Comparison of ENCODE assay signal across 8 cellular contexts in genomic region chr1:27868932-27869718, GRCh38. TPM values are rescaled to one million over a fixed set of nuclear protein-coding genes. Genes with fewer than 3 reads are reported as not detected.
DNase-seq lines count a peak whose midpoint lies in the region; ATAC-seq and TF ChIP-seq lines count a peak whose summit lies in the region.

No MANE protein-coding gene starts in this region.

- H3K27me3 ChIP-seq in Peyer's patch, result no peaks in the 10 kb centered on the region
- peaks cover 4 to 14% (median 12%) of the 10 kb centered on the region in 3 experiments for H3K27me3 ChIP-seq in neuronal stem cell (ENCODE audit: control insufficient read depth in 3 of 3, insufficient read depth in 3 of 3, low read depth in 1 of 3, low read length in 3 of 3)

- peak overlapping the region; percentile 76 for H3K18ac ChIP-seq in neuronal stem cell (ENCODE audit: low read length)

- H3K14ac ChIP-seq in neuronal stem cell (ENCODE audit: low read length), result peak overlapping the region; percentile 67

- peak overlapping the region; percentile 60 for H2AK5ac ChIP-seq in neuronal stem cell (ENCODE audit: low read depth, low read length)

- no peak overlapping the region for H2BK15ac ChIP-seq in neuronal stem cell (ENCODE audit: low read length)

- no peaks in the 10 kb centered on the region for H3K79me1 ChIP-seq in neuronal stem cell (ENCODE audit: low read depth, low read length)

- H3K23ac ChIP-seq in neuronal stem cell (ENCODE audit: low read depth, low read length, poor library complexity), result peak overlapping the region; percentile 68

- DNase-seq in Peyer's patch (peak; percentile 54 to 89 (median 80)), activated gamma-delta T cell treated with Interleukin-2 at 50 U/mL for 16 hours (peak; percentile 75), neuronal stem cell (ENCODE audit: low spot score) (no peak), omental fat pad (ENCODE audit: low spot score) (no peak), middle frontal gyrus (ENCODE audit: extremely low spot score, low spot score) (no peak), SW 1271 (lab: John Stamatoyannopoulos, UW) (no peak), hepatic stellate cell (ENCODE audit: low spot score) (no peak)

- no peak overlapping the region for H2BK120ac ChIP-seq in neuronal stem cell (ENCODE audit: low read depth, low read length)

- H3K4me3 ChIP-seq in Peyer's patch, result peak overlapping the region in 1 of 4 donors; percentile 29
- H3K4me3 ChIP-seq in neuronal stem cell (ENCODE audit: low read length in 2 of 2), result peak overlapping the region in 1 of 2 donors; percentile 12

- no CpG with 5 or more reads among the region's 16 CpGs for WGBS in neuronal stem cell (ENCODE audit: extremely low coverage in 2 of 2, insufficient read length in 2 of 2, insufficient replicate concordance in 1 of 2), 2 donors

- H2BK12ac ChIP-seq in neuronal stem cell (ENCODE audit: low read length), result no peak overlapping the region

- H3K4ac ChIP-seq in neuronal stem cell (ENCODE audit: low read length), result no peak overlapping the region

- H4K8ac ChIP-seq in neuronal stem cell (ENCODE audit: low read depth, low read length), result no peak overlapping the region

- H3K36me3 ChIP-seq in Peyer's patch (no peaks in the 10 kb centered on the region), neuronal stem cell (replicated peaks in 1 of 2; ENCODE audit: control insufficient read depth in 2 of 2, insufficient read depth in 2 of 2, low read length in 2 of 2) (no peaks in the 10 kb centered on the region)

- H3K9me3 ChIP-seq in Peyer's patch (no peaks in the 10 kb centered on the region), neuronal stem cell (replicated peaks in 1 of 2; ENCODE audit: control insufficient read depth in 2 of 2, insufficient read depth in 1 of 2, low read depth in 1 of 2, low read length in 2 of 2) (no peaks in the 10 kb centered on the region)

- H3K27ac ChIP-seq in Peyer's patch (peak overlapping the region; percentile 62 to 87 (median 72)), neuronal stem cell (replicated peaks; ENCODE audit: low read length) (no peak overlapping the region)

- H3K9ac ChIP-seq in neuronal stem cell (ENCODE audit: low read depth, low read length, poor library complexity), result peak overlapping the region; percentile 57

- peak overlapping the region; percentile 70 for H2AFZ ChIP-seq in neuronal stem cell (ENCODE audit: low read length)

- peak overlapping the region; percentile 10 for H2BK5ac ChIP-seq in neuronal stem cell (ENCODE audit: low read length)

- TF ChIP-seq POLR2A in GM19193 (IDR thresholded peaks at IDR 0.05; ENCODE audit: extremely low read depth, insufficient read depth, insufficient read length) (peak; percentile 67), Peyer's patch (IDR thresholded peaks at IDR 0.05) (no peak)

- ATAC-seq in omental fat pad (ENCODE audit: low FRiP score), result no peak

- H3K4me1 ChIP-seq in Peyer's patch (peaks cover 0 to 20% (median 12%) of the 10 kb centered on the region in 4 donors), neuronal stem cell (ENCODE audit: control insufficient read depth in 2 of 2, insufficient read depth in 1 of 2, low read depth in 1 of 2, low read length in 2 of 2) (peaks cover 8 to 10% of the 10 kb centered on the region in 2 donors)

- no peak overlapping the region for H3K4me2 ChIP-seq in neuronal stem cell (ENCODE audit: insufficient read depth, low read length, poor library complexity, severe bottlenecking)

- H4K91ac ChIP-seq in neuronal stem cell (ENCODE audit: low read depth, low read length, poor library complexity), result no peak overlapping the region

- TF ChIP-seq CTCF in Peyer's patch (IDR thresholded peaks at IDR 0.05), result no peak
- no peak for TF ChIP-seq CTCF in omental fat pad (IDR thresholded peaks at IDR 0.05)

RNA-seq across cellular contexts. Expression of gene THEMIS2, which starts 3.2 kb away (rescaled TPM):
- total RNA-seq in Peyer's patch (10 to 100 TPM in 3 of 4 donors, 1 to 10 TPM in 1; 8.1 to 86.6 (median 22.8) TPM), omental fat pad (100 to 1,000 TPM in 1 of 4 donors, 10 to 100 TPM in 3; 50.2 to 103 (median 77.0) TPM)
- polyA plus RNA-seq in neuronal stem cell (2013, experiment 1 of 2), result 3.3 TPM
- 3.7 TPM for polyA plus RNA-seq in neuronal stem cell (2013, experiment 2 of 2)

RNA-seq across cellular contexts. Expression of gene PPP1R8, which starts 38.5 kb away (rescaled TPM):
- total RNA-seq in Peyer's patch, result 10 to 100 TPM; 19.1 to 82.5 (median 27.0) TPM
- polyA plus RNA-seq in neuronal stem cell (2013, experiment 1 of 2), result 48.8 TPM
- 47.3 TPM for polyA plus RNA-seq in neuronal stem cell (2013, experiment 2 of 2)
- 10 to 100 TPM; 24.6 to 43.7 (median 33.5) TPM for total RNA-seq in omental fat pad

RNA-seq across cellular contexts. Expression of gene RPA2, which starts 45.2 kb away (rescaled TPM):
- total RNA-seq in Peyer's patch (10 to 100 TPM in 2 of 4 donors, 1 to 10 TPM in 2; 8.2 to 23.1 (median 10.0) TPM), omental fat pad (10 to 100 TPM; 14.9 to 32.6 (median 19.9) TPM)
- polyA plus RNA-seq in neuronal stem cell (2013, experiment 1 of 2), result 53.8 TPM
- polyA plus RNA-seq in neuronal stem cell (2013, experiment 2 of 2), result 52.0 TPM

Comparison
In these comparisons a context has a peak if more than half of its experiments do, and no peak if none do; other contexts are left out.
1. DNase-seq: peak in Peyer's patch (3 of 3) and activated gamma-delta T cell treated with Interleukin-2 at 50 U/mL for 16 hours (single experiment); none in neuronal stem cell (single experiment), omental fat pad (single experiment), middle frontal gyrus (single experiment), SW 1271 (0 of 2) and hepatic stellate cell (single experiment).